Comparison of ENCODE assay signal across 26 cellular contexts in genomic region chr9:117430813-117431212, GRCh38. TPM values are rescaled to one million over a fixed set of nuclear protein-coding genes. Genes with fewer than 3 reads are reported as not detected.
DNase-seq lines count a peak whose midpoint lies in the region; ATAC-seq, FAIRE-seq and TF ChIP-seq lines count a peak whose summit lies in the region.
"Had no signal": no experiment of that assay in that cellular context is flagged by ENCODE, and none has a peak within 500 bp of the region (broad histone marks: within the 10 kb centered on the region; RNA-seq: fewer than 3 reads in every experiment).

No MANE protein-coding gene starts in this region.

- TF ChIP-seq RAD21 in HepG2 (CRISPR knock-in tag; IDR thresholded peaks at IDR 0.05), result no peak

- no peak for TF ChIP-seq CTCF in HepG2 (CRISPR knock-in tag; IDR thresholded peaks at IDR 0.05)
- no peak for TF ChIP-seq CTCF in right lobe of liver (IDR thresholded peaks at IDR 0.05)
- TF ChIP-seq CTCF in glutamatergic neuron (IDR thresholded peaks at IDR 0.05; ENCODE audit: partially characterized antibody, unreplicated experiment), result no peak

- FAIRE-seq in HepG2 (lab: Jason Lieb, UNC) (no peak), small intestine (lab: Jason Lieb, UNC) (no peak)
- FAIRE-seq: A549, D721Med, GM12878, GM18507 had no signal

- H3K79me2 ChIP-seq in HepG2 (ENCODE audit: insufficient read depth, low read length), result no peaks in the 10 kb centered on the region

- no peaks in the 10 kb centered on the region for H4K20me1 ChIP-seq in HepG2 (ENCODE audit: insufficient read depth, low read length)
- H4K20me1 ChIP-seq: BLaER1 treated with 17β-estradiol and CSF1 and Interleukin-3, amounts not matched to agents 10 nM and 100 nM had no signal

- intact Hi-C loops in HepG2 (cut with micrococcal nuclease; ENCODE audit: unreplicated experiment), result no loop called here
- intact Hi-C loops in right lobe of liver (cut with DNase I), result no loop called here

- H3K9me3 Mint-ChIP-seq in glutamatergic neuron (ENCODE audit: unreplicated experiment), result peaks cover 3% of the 10 kb centered on the region
- H3K9me3 Mint-ChIP-seq: CD4-positive, alpha-beta T cell; H9 had no signal

- no peak overlapping the region for H3K4me2 ChIP-seq in HepG2 (ENCODE audit: low read depth, low read length)
- H3K4me2 ChIP-seq: A549; BLaER1 treated with 17β-estradiol and CSF1 and Interleukin-3, amounts not matched to agents 10 nM and 100 nM had no signal

- POLR2A ChIA-PET in HepG2 (lab: Yijun Ruan, JAX), result no interaction called here

- no peaks in the 10 kb centered on the region for H3K36me3 Mint-ChIP-seq in glutamatergic neuron (ENCODE audit: unreplicated experiment)
- H3K36me3 Mint-ChIP-seq: CD14-positive monocyte; CD8-positive, alpha-beta memory T cell had no signal

- no peak overlapping the region for H2AFZ ChIP-seq in HepG2 (ENCODE audit: low read length)
- H2AFZ ChIP-seq: GM23248 had no signal

- H3K9ac ChIP-seq in HepG2 (ENCODE audit: insufficient read depth, low read depth, low read length), result no peak overlapping the region
- H3K9ac ChIP-seq: BLaER1 treated with 17β-estradiol and CSF1 and Interleukin-3, amounts not matched to agents 10 nM and 100 nM; GM23248 had no signal

- no peaks in the 10 kb centered on the region for H3K27me3 ChIP-seq in HepG2 (ENCODE audit: control insufficient read depth in 1 of 2, insufficient read depth in 2 of 2, low read length in 2 of 2)
- no peaks in the 10 kb centered on the region for H3K27me3 ChIP-seq in right lobe of liver
- no peaks in the 10 kb centered on the region for H3K27me3 ChIP-seq in small intestine (ENCODE audit: control insufficient read depth in 2 of 2, insufficient read depth in 2 of 2, low read length in 2 of 2)
- H3K27me3 ChIP-seq: BE2C; BLaER1 treated with 17β-estradiol and CSF1 and Interleukin-3, amounts not matched to agents 10 nM and 100 nM had no signal

- H3K9me3 ChIP-seq in HepG2 (ENCODE audit: low read length) (no peaks in the 10 kb centered on the region), right lobe of liver (no peaks in the 10 kb centered on the region), small intestine (ENCODE audit: control insufficient read depth, low read depth) (no peaks in the 10 kb centered on the region)
- H3K9me3 ChIP-seq: A549; BE2C; BLaER1 treated with 17β-estradiol and CSF1 and Interleukin-3, amounts not matched to agents 10 nM and 100 nM had no signal

- H3K4me1 Mint-ChIP-seq in glutamatergic neuron (ENCODE audit: low read depth, unreplicated experiment), result peaks cover 41% of the 10 kb centered on the region
- H3K4me1 Mint-ChIP-seq: CD14-positive monocyte; CD8-positive, alpha-beta memory T cell had no signal

- H3K27ac Mint-ChIP-seq in glutamatergic neuron (ENCODE audit: unreplicated experiment), result peak overlapping the region; percentile 65
- H3K27ac Mint-ChIP-seq: CD4-positive, alpha-beta T cell; CD8-positive, alpha-beta memory T cell; H9 had no signal

- H3K4me3 ChIP-seq in HepG2 (replicated peaks in 1 of 3; ENCODE audit: insufficient read depth in 1 of 3, low read depth in 2 of 3, low read length in 3 of 3), result no peak overlapping the region
- no peak overlapping the region for H3K4me3 ChIP-seq in right lobe of liver
- no peak overlapping the region for H3K4me3 ChIP-seq in small intestine (ENCODE audit: low read depth in 1 of 2, low read length in 2 of 2)
- H3K4me3 ChIP-seq: A549; BLaER1 treated with 17β-estradiol and CSF1 and Interleukin-3, amounts not matched to agents 10 nM and 100 nM; GM12878; GM23248 had no signal

- H3K27ac ChIP-seq in HepG2 (ENCODE audit: extremely low read length, insufficient read depth, low read length) (no peak overlapping the region), right lobe of liver (no peak overlapping the region), small intestine (ENCODE audit: low read depth in 1 of 2, low read length in 1 of 2) (no peak overlapping the region)
- H3K27ac ChIP-seq: A549; BLaER1 treated with 17β-estradiol and CSF1 and Interleukin-3, amounts not matched to agents 10 nM and 100 nM; GM23248 had no signal

- TF ChIP-seq EP300 in HepG2 (IDR thresholded peaks at IDR 0.05; ENCODE audit: low read depth in 2 of 2, low read length in 2 of 2) (no peak), HepG2 (CRISPR knock-in tag; IDR thresholded peaks at IDR 0.05; ENCODE audit: borderline replicate concordance) (no peak)

- in situ Hi-C loops in HepG2 (cut with HindIII; ENCODE audit: extremely low pct_ligation_motif_present, low pct_unique_long_range_greater_than_20kb), result no loop called here

- DNase-seq in HepG2 (ENCODE audit: low spot score) (no peak), right lobe of liver (no peak), OCI-M1 (lab: John Stamatoyannopoulos, UW) (peak; percentile 10), glutamatergic neuron (no peak), small intestine (no peak), HPDE6-E6E7 (ENCODE audit: extremely low spot score) (no peak)
- DNase-seq: 8988T; ACHN; AML-193; BE2C; CD4-positive, alpha-beta T cell; CD8-positive, alpha-beta memory T cell; DMS 273 treated with DMSO at 0.1 percent for 48 hours; DMS79; EL; GDM1; GM23248; H9 had no signal

- no peak overlapping the region for H3K4me3 Mint-ChIP-seq in glutamatergic neuron (ENCODE audit: unreplicated experiment)
- H3K4me3 Mint-ChIP-seq: CD14-positive monocyte; CD4-positive, alpha-beta T cell; CD8-positive, alpha-beta memory T cell; H9 had no signal

- BruUV-seq in HepG2 (replicated peaks; lab: Mats Ljungman, UMichigan), result no TSS peak

- H3K4me1 ChIP-seq in HepG2 (ENCODE audit: insufficient read depth, low read length) (no peaks in the 10 kb centered on the region), right lobe of liver (no peaks in the 10 kb centered on the region), small intestine (ENCODE audit: control insufficient read depth in 2 of 2, insufficient read depth in 1 of 2, low read depth in 1 of 2, low read length in 1 of 2) (no peaks in the 10 kb centered on the region)
- H3K4me1 ChIP-seq: A549, BE2C had no signal

- WGBS in HepG2 (ENCODE audit: low lambda C conversion rate), result 0% methylated on average over 2 of the region's 2 CpGs
- 83% methylated on average over 2 of the region's 2 CpGs for WGBS in right lobe of liver (ENCODE audit: insufficient coverage, low coverage, low lambda C conversion rate, missing lambda C conversion rate)
- 81 to 95% (median 87%) methylated on average over 2 of the region's 2 CpGs for WGBS in small intestine, 3 donors

- CTCF ChIA-PET in HepG2 (lab: Yijun Ruan, JAX; ENCODE audit: low intra/inter-chr PET ratio, low total read pairs), result no interaction called here

- H3K27me3 Mint-ChIP-seq in glutamatergic neuron (ENCODE audit: unreplicated experiment), result peaks cover 6% of the 10 kb centered on the region

- H3K36me3 ChIP-seq in HepG2 (replicated peaks in 1 of 2; ENCODE audit: control insufficient read depth in 1 of 2, insufficient read depth in 2 of 2, low read length in 2 of 2) (no peaks in the 10 kb centered on the region), right lobe of liver (no peaks in the 10 kb centered on the region), small intestine (ENCODE audit: control insufficient read depth in 2 of 2, insufficient read depth in 2 of 2, low read length in 2 of 2) (no peaks in the 10 kb centered on the region)
- H3K36me3 ChIP-seq: BE2C; BLaER1 treated with 17β-estradiol and CSF1 and Interleukin-3, amounts not matched to agents 10 nM and 100 nM had no signal

- TF ChIP-seq POLR2A in HepG2 (IDR thresholded peaks at IDR 0.05; ENCODE audit: insufficient read depth in 1 of 2, low read depth in 2 of 2, low read length in 2 of 2), result no peak
- no peak for TF ChIP-seq POLR2A in right lobe of liver (IDR thresholded peaks at IDR 0.05)

- ATAC-seq in HepG2 (no peak), right lobe of liver (no peak), GM18861 (IDR thresholded peaks at IDR 0.05; ENCODE audit: unreplicated experiment) (no peak)
- ATAC-seq: A549, GM12878, HCT116 had no signal

TF ChIP-seq in HepG2, 621 proteins besides CTCF, POLR2A, EP300 and RAD21 (continues in another document):
- TF ChIP-seq ARID2 (CRISPR knock-in tag; IDR thresholded peaks at IDR 0.05; ENCODE audit: borderline replicate concordance) (no peak), SMAD3 (CRISPR knock-in tag; IDR thresholded peaks at IDR 0.05) (no peak), ZIK1 (CRISPR knock-in tag; IDR thresholded peaks at IDR 0.05; ENCODE audit: borderline replicate concordance, low read depth) (no peak), ZBTB8A (CRISPR knock-in tag; IDR thresholded peaks at IDR 0.05; ENCODE audit: borderline replicate concordance, low read depth) (no peak), ATF7 (IDR thresholded peaks at IDR 0.05) (peak; percentile 57), ATF7 (CRISPR knock-in tag; IDR thresholded peaks at IDR 0.05) (no peak), THAP11 (CRISPR knock-in tag; IDR thresholded peaks at IDR 0.05) (no peak), ZNF44 (CRISPR knock-in tag; IDR thresholded peaks at IDR 0.05) (no peak), CEBPB (IDR thresholded peaks at IDR 0.05; ENCODE audit: borderline replicate concordance, low read depth, low read length) (peak; percentile 71)

RNA-seq across cellular contexts. Expression of gene ASTN2, which starts 16.0 kb away (rescaled TPM):
- 13.5 TPM in 2 replicates for total RNA-seq in HepG2 (2016; rRNA removed; fragmentation: Illumina TruSeq; extraction: Trizol)
- total RNA-seq in HepG2 (2016; cell fraction: cytosol; rRNA removed; fragmentation: Illumina TruSeq; extraction: Trizol; ENCODE audit: low read depth), result 3.3 and 6.2 TPM in 2 replicates
- 12.7 and 14.5 TPM in 2 replicates for total RNA-seq in HepG2 (2016; cell fraction: insoluble cytoplasmic fraction; rRNA removed; fragmentation: Illumina TruSeq; extraction: Trizol)
- total RNA-seq in HepG2 (2016; cell fraction: membrane; rRNA removed; fragmentation: Illumina TruSeq; extraction: Trizol), result 8.3 and 11.1 TPM in 2 replicates
- 18.0 and 18.2 TPM in 2 replicates for total RNA-seq in HepG2 (2016; cell fraction: nucleus; rRNA removed; fragmentation: Illumina TruSeq; extraction: Trizol)
- 5.2 TPM in 2 replicates for polyA plus RNA-seq in HepG2 (2011; rRNA removed)
- polyA plus RNA-seq in HepG2 (2011; cell fraction: cytosol; rRNA removed), result 4.9 and 5.5 TPM in 2 replicates
- polyA plus RNA-seq in HepG2 (2011; cell fraction: nucleus; rRNA removed), result 5.3 and 5.9 TPM in 2 replicates
- polyA plus RNA-seq in HepG2 (2012), result 3.2 and 3.9 TPM in 2 replicates
- 2.7 and 5.4 TPM in 2 replicates for polyA plus RNA-seq in HepG2 (2016; cell fraction: cytosol; fragmentation: Illumina TruSeq; extraction: Trizol; ENCODE audit: low read depth)
- polyA plus RNA-seq in HepG2 (2016; cell fraction: insoluble cytoplasmic fraction; fragmentation: Illumina TruSeq; extraction: Trizol; ENCODE audit: low read depth), result 11.5 and 11.8 TPM in 2 replicates
- polyA plus RNA-seq in HepG2 (2016; cell fraction: membrane; fragmentation: Illumina TruSeq; extraction: Trizol; ENCODE audit: low read depth), result 5.5 and 8.3 TPM in 2 replicates
- 6.9 and 9.1 TPM in 2 replicates for polyA plus RNA-seq in HepG2 (2016; cell fraction: nucleus; fragmentation: Illumina TruSeq; extraction: Trizol; ENCODE audit: insufficient read depth, low read depth)
- polyA minus RNA-seq in HepG2 (2011; rRNA and poly(A)+ RNA removed; ENCODE audit: low replicate concordance), result 9.0 and 18.9 TPM in 2 replicates
- polyA minus RNA-seq in HepG2 (2011; cell fraction: cytosol; rRNA and poly(A)+ RNA removed), result 2.4 and 2.6 TPM in 2 replicates
- polyA minus RNA-seq in HepG2 (2011; cell fraction: nucleus; rRNA and poly(A)+ RNA removed), result 23.3 and 26.1 TPM in 2 replicates
- 1 to 10 TPM in 5 of 6 experiments, under 1 TPM in 1; 0.91 to 3.1 (median 2.5) TPM for total RNA-seq in right lobe of liver
- total RNA-seq in glutamatergic neuron (ENCODE audit: unreplicated experiment), result 134 TPM
- 1 to 10 TPM; 3.0 to 3.8 (median 3.6) TPM for polyA plus RNA-seq in small intestine
- polyA plus RNA-seq: CD14-positive monocyte had no signal
